Comparison of ENCODE assay signal across 8 cellular contexts in the genomic region with DNA sequence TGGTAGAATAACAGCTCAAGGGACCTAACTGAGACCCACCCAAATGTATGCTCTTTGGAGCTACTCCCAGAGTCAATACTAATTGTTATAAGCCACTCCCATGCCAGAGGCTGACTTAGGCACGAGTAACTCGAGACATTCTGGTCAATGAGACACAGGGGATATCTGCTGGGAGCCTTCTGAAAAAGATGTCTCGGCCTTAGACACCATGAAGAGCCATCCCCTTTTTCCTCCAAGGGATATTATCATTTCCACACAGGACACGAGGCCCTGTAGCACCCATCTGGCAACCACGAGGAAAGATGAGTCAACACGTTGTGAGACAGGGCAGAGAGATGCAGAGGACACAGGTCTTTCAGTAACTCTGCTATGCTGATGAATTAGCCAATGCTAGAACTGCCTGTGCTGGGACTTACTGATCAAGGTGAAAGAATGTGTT. TPM values are rescaled to one million over a fixed set of nuclear protein-coding genes. Genes with fewer than 3 reads are reported as not detected.
DNase-seq lines count a peak whose midpoint lies in the region; ATAC-seq and TF ChIP-seq lines count a peak whose summit lies in the region.

No MANE protein-coding gene starts in this region.

- no peaks in the 10 kb centered on the region for H3K9me2 ChIP-seq in OCI-LY1 (ENCODE audit: low read depth, low read length)

- H3K27me3 Mint-ChIP-seq in endothelial cell (ENCODE audit: unreplicated experiment): peaks cover 6% of the 10 kb centered on the region

- no peak for TF ChIP-seq CTCF in OCI-LY1 (IDR thresholded peaks at IDR 0.05; ENCODE audit: low read length)
- TF ChIP-seq CTCF in endothelial cell (IDR thresholded peaks at IDR 0.05; ENCODE audit: unreplicated experiment): no peak

- no peaks in the 10 kb centered on the region for H3K27me3 ChIP-seq in OCI-LY1 (ENCODE audit: insufficient read depth, low read length)
- no peaks in the 10 kb centered on the region for H3K27me3 ChIP-seq in effector memory CD4-positive, alpha-beta T cell (replicated peaks; ENCODE audit: control insufficient read depth, insufficient read depth, low read length, poor library complexity, severe bottlenecking)
- no peaks in the 10 kb centered on the region for H3K27me3 ChIP-seq in rectal smooth muscle tissue (ENCODE audit: control insufficient read depth, insufficient read depth, low read length)

- no peak overlapping the region for H3K4me3 Mint-ChIP-seq in endothelial cell (ENCODE audit: unreplicated experiment)

- peaks cover 80% of the 10 kb centered on the region for H3K4me1 ChIP-seq in OCI-LY1 (ENCODE audit: insufficient read depth, low read length, severe bottlenecking)
- peaks cover 71% of the 10 kb centered on the region for H3K4me1 ChIP-seq in effector memory CD4-positive, alpha-beta T cell (ENCODE audit: control insufficient read depth, insufficient read depth, low read length, poor library complexity, severe bottlenecking)
- peaks cover 49% of the 10 kb centered on the region for H3K4me1 ChIP-seq in rectal smooth muscle tissue (ENCODE audit: control insufficient read depth, insufficient read depth, low read length)

- H3K4me3 ChIP-seq in OCI-LY1 (ENCODE audit: low read depth, low read length, poor library complexity, severe bottlenecking) (no peak overlapping the region), rectal smooth muscle tissue (ENCODE audit: low read length) (no peak overlapping the region)
- H3K4me3 ChIP-seq in effector memory CD4-positive, alpha-beta T cell (ENCODE audit: insufficient read depth, low read depth, low read length, poor library complexity, severe bottlenecking): no peak overlapping the region

- H3K27ac ChIP-seq in OCI-LY1 (ENCODE audit: low read depth, low read length, poor library complexity, severe bottlenecking): peak overlapping the region; percentile 65
- H3K27ac ChIP-seq in effector memory CD4-positive, alpha-beta T cell (ENCODE audit: insufficient read depth, low read length, poor library complexity, severe bottlenecking): peak overlapping the region; percentile 67
- H3K27ac ChIP-seq in rectal smooth muscle tissue (ENCODE audit: low read depth, low read length): peak overlapping the region; percentile 71

- H3K36me3 ChIP-seq in OCI-LY1 (ENCODE audit: insufficient read depth, low read length): peaks cover 47% of the 10 kb centered on the region
- peaks cover 19% of the 10 kb centered on the region for H3K36me3 ChIP-seq in effector memory CD4-positive, alpha-beta T cell (ENCODE audit: control insufficient read depth, insufficient read depth, low read length)
- no peaks in the 10 kb centered on the region for H3K36me3 ChIP-seq in rectal smooth muscle tissue (ENCODE audit: control insufficient read depth, insufficient read depth, low read length)

- no peaks in the 10 kb centered on the region for H3K9me3 ChIP-seq in OCI-LY1 (ENCODE audit: low read length)
- H3K9me3 ChIP-seq in effector memory CD4-positive, alpha-beta T cell (ENCODE audit: control insufficient read depth, low read length): no peaks in the 10 kb centered on the region

- H3K79me2 ChIP-seq in OCI-LY1 (ENCODE audit: insufficient read depth, low read length): 0 out of 2 replicates have a peak, but pooled peaks cover 30% of the 10 kb centered on the region

- peaks cover 23% of the 10 kb centered on the region for H3K36me3 Mint-ChIP-seq in endothelial cell (ENCODE audit: low read depth, unreplicated experiment)

- H3K4me2 ChIP-seq in OCI-LY1 (ENCODE audit: low read length): no peak overlapping the region

- no peak overlapping the region for H3K27ac Mint-ChIP-seq in endothelial cell (ENCODE audit: unreplicated experiment)

- H3K9ac ChIP-seq in OCI-LY1 (ENCODE audit: low read length) (no peak overlapping the region; the same call in 1 of the 2 replicates), rectal smooth muscle tissue (ENCODE audit: low read length) (no peak overlapping the region)

- no peaks in the 10 kb centered on the region for H3K9me3 Mint-ChIP-seq in endothelial cell (ENCODE audit: unreplicated experiment)

- H3K4me1 Mint-ChIP-seq in endothelial cell (ENCODE audit: unreplicated experiment): peaks cover 52% of the 10 kb centered on the region

- H2AFZ ChIP-seq in OCI-LY1 (ENCODE audit: low read length): no peak overlapping the region

- no peak for ATAC-seq in HG02840 (IDR thresholded peaks at IDR 0.05; ENCODE audit: low FRiP score, unreplicated experiment)
- no peak for ATAC-seq in HG02642 (IDR thresholded peaks at IDR 0.05; ENCODE audit: poor library complexity, unreplicated experiment)
- no peak for ATAC-seq in GM21737 (IDR thresholded peaks at IDR 0.05; ENCODE audit: unreplicated experiment)

- no peaks in the 10 kb centered on the region for H4K20me1 ChIP-seq in OCI-LY1 (ENCODE audit: insufficient read depth, low read length)

- DNase-seq in GM04504 (ENCODE audit: low read depth) (peak; percentile 82), endothelial cell (ENCODE audit: low spot score) (no peak)
- DNase-seq in effector memory CD4-positive, alpha-beta T cell: peak in 1 of 3 donors; percentile 23

- H3F3A ChIP-seq in OCI-LY1 (ENCODE audit: insufficient read depth, low read length): peaks cover 3% of the 10 kb centered on the region; the same call in 1 of the 2 replicates

RNA-seq across cellular contexts. Expression of a gene that starts 30.7 kb away (rescaled TPM):
- 144 TPM for total RNA-seq in endothelial cell (ENCODE audit: unreplicated experiment)
